In genomic region chr12:63944586-63945228, GRCh38 we compare ENCODE assay signal across 16 cellular contexts.
DNase-seq lines count a peak whose midpoint lies in the region; FAIRE-seq and TF ChIP-seq lines count a peak whose summit lies in the region.
"Had no signal": no experiment of that assay in that cellular context is flagged by ENCODE, and none has a peak within 500 bp of the region (broad histone marks: within the 10 kb centered on the region; RNA-seq: fewer than 3 reads in every experiment).

No MANE protein-coding gene starts in this region.

- H3K9me1 ChIP-seq in endothelial cell of umbilical vein (replicated peaks; ENCODE audit: control insufficient read depth, extremely low read depth, insufficient read depth, low read length) = peaks cover 2% of the 10 kb centered on the region

- peaks cover 38% of the 10 kb centered on the region for H3K4me1 Mint-ChIP-seq in nephron
- no peaks in the 10 kb centered on the region for H3K4me1 Mint-ChIP-seq in activated naive CD4-positive, alpha-beta T cell treated with anti-CD3 and anti-CD28 coated beads, Interleukin-2, amount 10 ng/mL, durations not matched to agents 7 days and 5 days

- H3K9ac ChIP-seq in BLaER1 (no peak overlapping the region; the same call in 1 of the 2 replicates), endothelial cell of umbilical vein (replicated peaks; ENCODE audit: extremely low read depth, insufficient read depth, low read length) (no peak overlapping the region)

- H3K36me3 Mint-ChIP-seq in nephron (ENCODE audit: low read depth) = peaks cover 34% of the 10 kb centered on the region
- no peaks in the 10 kb centered on the region for H3K36me3 Mint-ChIP-seq in activated naive CD4-positive, alpha-beta T cell treated with anti-CD3 and anti-CD28 coated beads, Interleukin-2, amount 10 ng/mL, durations not matched to agents 7 days and 5 days

- in situ Hi-C loops in brain microvascular endothelial cell (cut with HindIII; ENCODE audit: low pct_ligation_motif_present, low sequenced_read_pairs) = no loop called here

- no peak overlapping the region for H2AFZ ChIP-seq in endothelial cell of umbilical vein (ENCODE audit: low read depth, low read length)

- H3K27ac Mint-ChIP-seq in nephron = peak overlapping the region; percentile 76 to 88 (median 82)
- no peak overlapping the region for H3K27ac Mint-ChIP-seq in activated naive CD4-positive, alpha-beta T cell treated with anti-CD3 and anti-CD28 coated beads, Interleukin-2, amount 10 ng/mL, durations not matched to agents 7 days and 5 days
- H3K27ac Mint-ChIP-seq: activated T-helper 1 cell treated with anti-CD3 and anti-CD28 coated beads, Interleukin-12 subunit alpha, Interleukin-12 subunit beta, Interleukin-2, Interleukin-4 antibody, amounts not matched to agents 30 ng/mL and 10 ng/mL and 1 ng/mL, durations not matched to agents 14 hours and 24 hours and 36 hours; progenitor cell of endocrine pancreas; type B pancreatic cell had no signal

- no peak overlapping the region; the same call in 1 of the 2 replicates for H3K4me3 ChIP-seq in BLaER1
- no peak overlapping the region for H3K4me3 ChIP-seq in endothelial cell of umbilical vein (replicated peaks in 1 of 3; ENCODE audit: insufficient read depth in 1 of 3, low read depth in 1 of 3, low read length in 3 of 3)
- H3K4me3 ChIP-seq in brain microvascular endothelial cell (ENCODE audit: low read depth, low read length) = no peak overlapping the region

- BruUV-seq in endothelial cell of umbilical vein (replicated peaks; lab: Mats Ljungman, UMichigan) = no TSS peak

- FAIRE-seq in endothelial cell of umbilical vein (lab: Jason Lieb, UNC) = peak; percentile 44

- TF ChIP-seq POLR2A in endothelial cell of umbilical vein (IDR thresholded peaks at IDR 0.05; ENCODE audit: low read depth, low read length) = no peak

- peaks cover 70% of the 10 kb centered on the region for H3K4me1 ChIP-seq in BLaER1
- peaks cover 14% of the 10 kb centered on the region for H3K4me1 ChIP-seq in endothelial cell of umbilical vein (ENCODE audit: control insufficient read depth, extremely low read depth, insufficient read depth, low read length)

- POLR2A ChIA-PET in endothelial cell of umbilical vein (lab: Charles Lee) = no interaction called here

- DNase-seq in MV-4-11 (lab: John Stamatoyannopoulos, UW) (peak; percentile 13), endothelial cell of umbilical vein (ENCODE audit: low read depth, low spot score) (no peak), OCI-M1 (lab: John Stamatoyannopoulos, UW) (no peak), brain microvascular endothelial cell (no peak)
- DNase-seq in activated naive CD4-positive, alpha-beta T cell treated with anti-CD3 and anti-CD28 coated beads, Interleukin-2, amount 10 ng/mL, durations not matched to agents 7 days and 5 days = no peak
- DNase-seq in activated T-cell treated with anti-CD3 and anti-CD28 coated beads, Interleukin-2, amount 50 U/mL, for 1 hour = no peak
- DNase-seq: activated CD4-positive, alpha-beta T cell treated with anti-CD3 and anti-CD28 coated beads, Interleukin-2, amount 50 U/mL, for 1 hour; AML-193; NCI-H1048; NCI-H345; T-helper 9 cell had no signal

- H3K4me3 Mint-ChIP-seq in nephron = peak overlapping the region in 1 of 3 experiments; percentile 5
- H3K4me3 Mint-ChIP-seq in activated naive CD4-positive, alpha-beta T cell treated with anti-CD3 and anti-CD28 coated beads, Interleukin-2, amount 10 ng/mL, durations not matched to agents 7 days and 5 days = no peak overlapping the region
- H3K4me3 Mint-ChIP-seq: activated T-helper 1 cell treated with anti-CD3 and anti-CD28 coated beads, Interleukin-12 subunit alpha, Interleukin-12 subunit beta, Interleukin-2, Interleukin-4 antibody, amounts not matched to agents 30 ng/mL and 10 ng/mL and 1 ng/mL, durations not matched to agents 14 hours and 24 hours and 36 hours; type B pancreatic cell had no signal

- intact Hi-C loops in endothelial cell of umbilical vein (cut with micrococcal nuclease) = no loop called here

- dilution Hi-C loops in endothelial cell of umbilical vein (cut with MboI; ENCODE audit: extremely low pct_ligation_motif_present, low sequenced_read_pairs) = no loop called here

- no peaks in the 10 kb centered on the region for H3K79me2 ChIP-seq in endothelial cell of umbilical vein (ENCODE audit: control insufficient read depth, insufficient read depth, low read length)

- H3K36me3 ChIP-seq in BLaER1 (no peaks in the 10 kb centered on the region), endothelial cell of umbilical vein (ENCODE audit: control insufficient read depth in 2 of 2, extremely low read depth in 1 of 2, insufficient read depth in 2 of 2, low read length in 2 of 2) (no peaks in the 10 kb centered on the region), brain microvascular endothelial cell (replicated peaks) (no peaks in the 10 kb centered on the region)

- H3K27me3 ChIP-seq in BLaER1 = no peaks in the 10 kb centered on the region
- H3K27me3 ChIP-seq in endothelial cell of umbilical vein (ENCODE audit: control insufficient read depth in 2 of 2, insufficient read depth in 2 of 2, low read length in 2 of 2) = no peaks in the 10 kb centered on the region
- H3K27me3 ChIP-seq in brain microvascular endothelial cell (replicated peaks) = no peaks in the 10 kb centered on the region

- H3K9me3 Mint-ChIP-seq in nephron = no peaks in the 10 kb centered on the region
- H3K9me3 Mint-ChIP-seq in activated naive CD4-positive, alpha-beta T cell treated with anti-CD3 and anti-CD28 coated beads, Interleukin-2, amount 10 ng/mL, durations not matched to agents 7 days and 5 days = no peaks in the 10 kb centered on the region
- H3K9me3 Mint-ChIP-seq: activated T-helper 1 cell treated with anti-CD3 and anti-CD28 coated beads, Interleukin-12 subunit alpha, Interleukin-12 subunit beta, Interleukin-2, Interleukin-4 antibody, amounts not matched to agents 30 ng/mL and 10 ng/mL and 1 ng/mL, durations not matched to agents 14 hours and 24 hours and 36 hours; type B pancreatic cell had no signal

- H4K20me1 ChIP-seq in BLaER1 = no peaks in the 10 kb centered on the region
- no peaks in the 10 kb centered on the region for H4K20me1 ChIP-seq in endothelial cell of umbilical vein (replicated peaks; ENCODE audit: control insufficient read depth, extremely low read depth, insufficient read depth, low read length)

- H3K27ac ChIP-seq in BLaER1 = peak overlapping the region; percentile 36; the same call in 1 of the 2 replicates
- no peak overlapping the region for H3K27ac ChIP-seq in endothelial cell of umbilical vein (ENCODE audit: insufficient read depth, low read depth, low read length)
- no peak overlapping the region for H3K27ac ChIP-seq in brain microvascular endothelial cell

- H3K4me2 ChIP-seq in BLaER1 (peak overlapping the region; percentile 81), endothelial cell of umbilical vein (ENCODE audit: insufficient read depth, low read length) (no peak overlapping the region)

- CTCF ChIA-PET in endothelial cell of umbilical vein (lab: Charles Lee) = interaction anchor here (0.6 to 1.2 kb wide), 2 partner anchors 9 to 32 kb away, joined by 3 read pairs; no protein-coding TSS in a partner anchor
- CTCF ChIA-PET in activated naive CD4-positive, alpha-beta T cell treated with anti-CD3 and anti-CD28 coated beads, Interleukin-2, amount 10 ng/mL, durations not matched to agents 7 days and 5 days (lab: Charles Lee) = no interaction called here

- TF ChIP-seq CTCF in endothelial cell of umbilical vein (IDR thresholded peaks at IDR 0.05; ENCODE audit: extremely low read depth in 1 of 2, insufficient read depth in 1 of 2, low read depth in 1 of 2, low read length in 2 of 2) = no peak
- no peak for TF ChIP-seq CTCF in nephron (IDR thresholded peaks at IDR 0.05; ENCODE audit: unreplicated experiment in 3 of 3)
- no peak for TF ChIP-seq CTCF in brain microvascular endothelial cell (IDR thresholded peaks at IDR 0.05; ENCODE audit: low read depth, low read length, missing control alignments)

- H3K27me3 Mint-ChIP-seq in nephron (ENCODE audit: low read depth) = no peaks in the 10 kb centered on the region
- peaks cover 3% of the 10 kb centered on the region for H3K27me3 Mint-ChIP-seq in activated naive CD4-positive, alpha-beta T cell treated with anti-CD3 and anti-CD28 coated beads, Interleukin-2, amount 10 ng/mL, durations not matched to agents 7 days and 5 days
- H3K27me3 Mint-ChIP-seq: progenitor cell of endocrine pancreas, type B pancreatic cell had no signal

- H3K9me3 ChIP-seq in BLaER1 (no peaks in the 10 kb centered on the region), endothelial cell of umbilical vein (replicated peaks; ENCODE audit: control insufficient read depth, insufficient read depth, low read length) (no peaks in the 10 kb centered on the region)

TF ChIP-seq in endothelial cell of umbilical vein, 7 proteins besides CTCF, POLR2A, EP300 and RAD21:
- TF ChIP-seq JUN (IDR thresholded peaks at IDR 0.05; ENCODE audit: borderline replicate concordance, insufficient read depth, insufficient read length, low read depth) = no peak
- TF ChIP-seq FOS (IDR thresholded peaks at IDR 0.05; ENCODE audit: borderline replicate concordance, insufficient read depth, low read length) = no peak
- no peak for TF ChIP-seq EZH2 (IDR thresholded peaks at IDR 0.05; ENCODE audit: borderline replicate concordance, low read depth, low read length, severe bottlenecking)
- no peak for TF ChIP-seq MAX (IDR thresholded peaks at IDR 0.05; ENCODE audit: insufficient read depth, insufficient read length)
- no peak for TF ChIP-seq MYC (IDR thresholded peaks at IDR 0.05; ENCODE audit: low read depth, low read length)
- no peak for TF ChIP-seq POLR2AphosphoS5 (IDR thresholded peaks at IDR 0.05; ENCODE audit: insufficient read depth, low read depth, low read length)
- TF ChIP-seq GATA2 (IDR thresholded peaks at IDR 0.05; ENCODE audit: insufficient read depth, insufficient read length, low read depth, low read length) = no peak
